Comparison of ENCODE assay signal across 10 cellular contexts in genomic region chr16:61887903-61888302, GRCh38.
DNase-seq lines count a peak whose midpoint lies in the region; ATAC-seq, FAIRE-seq and TF ChIP-seq lines count a peak whose summit lies in the region.
"Had no signal": no experiment of that assay in that cellular context is flagged by ENCODE, and none has a peak within 500 bp of the region (broad histone marks: within the 10 kb centered on the region; RNA-seq: fewer than 3 reads in every experiment).

No MANE protein-coding gene starts in this region.

- H3K27ac ChIP-seq in keratinocyte (ENCODE audit: control insufficient read depth, insufficient read depth, low read length), result peak overlapping the region; percentile 15
- H3K27ac ChIP-seq in CD4-positive, alpha-beta T cell (ENCODE audit: low read depth, low read length), result no peak overlapping the region

- no peak overlapping the region for H3K9ac ChIP-seq in keratinocyte (ENCODE audit: control insufficient read depth, extremely low read depth, insufficient read depth, low read length)

- H3K4me1 ChIP-seq in keratinocyte (ENCODE audit: control insufficient read depth, extremely low read depth, insufficient read depth, low read length), result peaks cover 18% of the 10 kb centered on the region

- no peaks in the 10 kb centered on the region for H3K36me3 Mint-ChIP-seq in CD4-positive, alpha-beta T cell (ENCODE audit: low read depth)
- H3K36me3 Mint-ChIP-seq in activated CD4-positive, alpha-beta T cell treated with anti-CD3 and anti-CD28 coated beads for 36 hours (ENCODE audit: low read depth), result no peaks in the 10 kb centered on the region

- TF ChIP-seq CTCF in AG10803 (conservative IDR thresholded peaks at IDR 0.05; ENCODE audit: low read length) (no peak), keratinocyte (optimal IDR thresholded peaks at IDR 0.05 in 1 of 3, IDR thresholded peaks at IDR 0.05 in 1 of 3, conservative IDR thresholded peaks at IDR 0.05 in 1 of 3; ENCODE audit: extremely low read depth in 1 of 3, insufficient read depth in 2 of 3, low read length in 3 of 3) (no peak)
- no peak for TF ChIP-seq CTCF in CD4-positive, alpha-beta T cell (IDR thresholded peaks at IDR 0.05)

- H3K79me2 ChIP-seq in keratinocyte (ENCODE audit: control insufficient read depth, insufficient read depth, low read length), result no peaks in the 10 kb centered on the region

- no peaks in the 10 kb centered on the region for H3K27me3 Mint-ChIP-seq in CD4-positive, alpha-beta T cell
- H3K27me3 Mint-ChIP-seq in activated CD4-positive, alpha-beta T cell treated with anti-CD3 and anti-CD28 coated beads for 36 hours, result no peaks in the 10 kb centered on the region

- no peaks in the 10 kb centered on the region for H4K20me1 ChIP-seq in keratinocyte (ENCODE audit: control insufficient read depth, extremely low read depth, insufficient read depth, low read length)

- H3K4me2 ChIP-seq in keratinocyte (ENCODE audit: control insufficient read depth, extremely low read depth, insufficient read depth, low read depth, low read length), result peak overlapping the region; percentile 8

- peak; percentile 79 for ATAC-seq in HG02885 (IDR thresholded peaks at IDR 0.05; ENCODE audit: poor library complexity, unreplicated experiment)
- ATAC-seq in CD4-positive, alpha-beta T cell (ENCODE audit: poor library complexity), result no peak
- ATAC-seq in activated CD4-positive, alpha-beta T cell treated with anti-CD3 and anti-CD28 coated beads for 36 hours, result no peak

- dilution Hi-C loops in keratinocyte (cut with MboI; ENCODE audit: extremely low pct_ligation_motif_present, low sequenced_read_pairs), result no loop called here

- no peak overlapping the region for H3K4me3 Mint-ChIP-seq in CD4-positive, alpha-beta T cell
- H3K4me3 Mint-ChIP-seq in activated CD4-positive, alpha-beta T cell treated with anti-CD3 and anti-CD28 coated beads for 36 hours, result no peak overlapping the region

- FAIRE-seq in keratinocyte (lab: Jason Lieb, UNC), result peak; percentile 89

- no peak overlapping the region for H3K4me3 ChIP-seq in AG10803 (ENCODE audit: low read length)
- no peak overlapping the region for H3K4me3 ChIP-seq in keratinocyte (ENCODE audit: control insufficient read depth in 2 of 3, extremely low read depth in 1 of 3, insufficient read depth in 2 of 3, low read depth in 1 of 3, low read length in 3 of 3)

- H3K27ac Mint-ChIP-seq in CD4-positive, alpha-beta T cell, result no peak overlapping the region
- no peak overlapping the region for H3K27ac Mint-ChIP-seq in activated CD4-positive, alpha-beta T cell treated with anti-CD3 and anti-CD28 coated beads for 36 hours

- H2AFZ ChIP-seq in keratinocyte (ENCODE audit: control insufficient read depth, low read length), result peak overlapping the region; percentile 64

- no peaks in the 10 kb centered on the region for H3K27me3 ChIP-seq in keratinocyte (ENCODE audit: control insufficient read depth, extremely low read depth, insufficient read depth, low read length)
- H3K27me3 ChIP-seq in CD4-positive, alpha-beta T cell (ENCODE audit: control insufficient read depth, insufficient read depth, low read length), result no peaks in the 10 kb centered on the region

- peaks cover 16% of the 10 kb centered on the region for H3K9me3 Mint-ChIP-seq in CD4-positive, alpha-beta T cell
- no peaks in the 10 kb centered on the region for H3K9me3 Mint-ChIP-seq in activated CD4-positive, alpha-beta T cell treated with anti-CD3 and anti-CD28 coated beads for 36 hours (ENCODE audit: low read depth)

- DNase-seq in AG10803 (ENCODE audit: low read depth), result peak; percentile 77
- peak; percentile 83 for DNase-seq in SKM-1 treated with dmso at 0.1 percent for 144 hours (lab: John Stamatoyannopoulos, UW; ENCODE audit: unreplicated experiment)
- peak; percentile 19 for DNase-seq in keratinocyte (ENCODE audit: low read depth, low spot score)
- DNase-seq in CD4-positive, alpha-beta T cell, result no peak
- DNase-seq in stimulated activated CD4-positive, alpha-beta T cell treated with anti-CD3 and anti-CD28 coated beads, Interleukin-4, amount 100 ng/mL, for 24 hours, result no peak
- no peak for DNase-seq in GOT3 (lab: John Stamatoyannopoulos, UW)
- no peak for DNase-seq in activated CD4-positive, alpha-beta T cell treated with anti-CD3 and anti-CD28 coated beads for 36 hours
- DNase-seq: NCI-H774 had no signal

- no peaks in the 10 kb centered on the region for H3K4me1 Mint-ChIP-seq in CD4-positive, alpha-beta T cell (ENCODE audit: low read depth)
- H3K4me1 Mint-ChIP-seq in activated CD4-positive, alpha-beta T cell treated with anti-CD3 and anti-CD28 coated beads for 36 hours, result no peaks in the 10 kb centered on the region

- H3K9me3 ChIP-seq in keratinocyte (ENCODE audit: control insufficient read depth, low read depth, low read length), result no peaks in the 10 kb centered on the region
- peaks cover 7% of the 10 kb centered on the region for H3K9me3 ChIP-seq in CD4-positive, alpha-beta T cell (ENCODE audit: control insufficient read depth, low read length)
- H3K9me3 ChIP-seq: Caco-2 had no signal

- CTCF ChIA-PET in CD4-positive, alpha-beta T cell (lab: Charles Lee), result no interaction called here
- CTCF ChIA-PET in activated CD4-positive, alpha-beta T cell treated with anti-CD3 and anti-CD28 coated beads for 36 hours (lab: Charles Lee), result no interaction called here

- no peaks in the 10 kb centered on the region for H3K36me3 ChIP-seq in keratinocyte (ENCODE audit: control insufficient read depth in 2 of 2, extremely low read depth in 1 of 2, insufficient read depth in 2 of 2, low read length in 2 of 2)

- no peaks in the 10 kb centered on the region for H3K9me1 ChIP-seq in keratinocyte (ENCODE audit: control insufficient read depth, extremely low read depth, insufficient read depth, low read length)

- intact Hi-C loops in CD4-positive, alpha-beta T cell (cut with DNase I, micrococcal nuclease), result no loop called here
- intact Hi-C loops in activated CD4-positive, alpha-beta T cell treated with anti-CD3 and anti-CD28 coated beads for 36 hours (cut with DNase I, micrococcal nuclease), result no loop called here

- POLR2A ChIA-PET in CD4-positive, alpha-beta T cell (lab: Charles Lee), result no interaction called here
- POLR2A ChIA-PET in activated CD4-positive, alpha-beta T cell treated with anti-CD3 and anti-CD28 coated beads for 36 hours (lab: Charles Lee), result no interaction called here

Comparison
In these comparisons a context has a peak if more than half of its experiments do, and no peak if none do; other contexts are left out.
1. DNase-seq: peak in AG10803 (single experiment), SKM-1 treated with dmso at 0.1 percent for 144 hours (single experiment) and keratinocyte (single experiment); none in CD4-positive, alpha-beta T cell (0 of 10), stimulated activated CD4-positive, alpha-beta T cell treated with anti-CD3 and anti-CD28 coated beads, Interleukin-4, amount 100 ng/mL, for 24 hours (single experiment), GOT3 (single experiment) and activated CD4-positive, alpha-beta T cell treated with anti-CD3 and anti-CD28 coated beads for 36 hours (single experiment).